ENCODE assay signal across 9 cellular contexts in genomic region chr9:137280478-137281344, GRCh38. TPM values are rescaled to one million over a fixed set of nuclear protein-coding genes. Genes with fewer than 3 reads are reported as not detected.
DNase-seq lines count a peak whose midpoint lies in the region; ATAC-seq and TF ChIP-seq lines count a peak whose summit lies in the region.
"Had no signal": no experiment of that assay in that cellular context is flagged by ENCODE, and none has a peak within 500 bp of the region (broad histone marks: within the 10 kb centered on the region; RNA-seq: fewer than 3 reads in every experiment).

No MANE protein-coding gene starts in this region.

- DNase-seq in Right ventricle myocardium inferior (ENCODE audit: missing footprints) (no peak), cardiac septum (ENCODE audit: low spot score) (no peak), colonic mucosa (peak; percentile 39), islet precursor cell (peak; percentile 75), upper lobe of right lung (peak; percentile 66), stomach (no peak)

- H3K9ac ChIP-seq in colonic mucosa (ENCODE audit: low read depth in 2 of 2, low read length in 2 of 2) = no peak overlapping the region

- no peaks in the 10 kb centered on the region for H3K36me3 ChIP-seq in colonic mucosa
- peaks cover 44% of the 10 kb centered on the region for H3K36me3 ChIP-seq in upper lobe of right lung
- H3K36me3 ChIP-seq in stomach = peaks cover 21 to 57% (median 39%) of the 10 kb centered on the region in 4 donors

- WGBS in stomach, 5 donors = 40 to 81% (median 51%) methylated on average over 33 to 85 of the region's 85 CpGs

- no peak for TF ChIP-seq POLR2A in stomach (IDR thresholded peaks at IDR 0.05)

- H3K27ac ChIP-seq in colonic mucosa (no peak overlapping the region), upper lobe of right lung (no peak overlapping the region), stomach (peak overlapping the region in 1 of 5 donors; percentile 0)

- peak; percentile 14 for ATAC-seq in Right ventricle myocardium inferior
- no peak for ATAC-seq in upper lobe of right lung
- no peak for ATAC-seq in HG03469 (IDR thresholded peaks at IDR 0.05; ENCODE audit: unreplicated experiment)
- no peak for ATAC-seq in esophagus mucosa

- H3K27me3 ChIP-seq in colonic mucosa (no peaks in the 10 kb centered on the region), upper lobe of right lung (no peaks in the 10 kb centered on the region), stomach (peaks cover 0 to 58% (median 0%) of the 10 kb centered on the region in 3 donors)

- no peak for TF ChIP-seq EP300 in stomach (IDR thresholded peaks at IDR 0.05)

- H3K4me1 ChIP-seq in colonic mucosa (peaks cover 15% of the 10 kb centered on the region), upper lobe of right lung (peaks cover 18% of the 10 kb centered on the region), stomach (peaks cover 47 to 66% (median 55%) of the 10 kb centered on the region in 4 donors)

- intact Hi-C loops in Right ventricle myocardium inferior (cut with DNase I) (no loop called here), cardiac septum (cut with DNase I) (loop anchor here (5.0 kb wide), 1 partner anchor 167 kb away; no protein-coding TSS in a partner anchor), colonic mucosa (cut with DNase I) (no loop called here), upper lobe of right lung (cut with DNase I) (loop anchor here (10.0 kb wide), 1 partner anchor 244 kb away; no protein-coding TSS in a partner anchor), stomach (cut with DNase I; ENCODE audit: low total_unique reads) (no loop called here)

- TF ChIP-seq CTCF in colonic mucosa (IDR thresholded peaks at IDR 0.05) (peak; percentile 16), upper lobe of right lung (IDR thresholded peaks at IDR 0.05) (no peak), stomach (IDR thresholded peaks at IDR 0.05) (peak in 1 of 7 experiments; percentile 21)

- H3K9me3 ChIP-seq in colonic mucosa (no peaks in the 10 kb centered on the region), upper lobe of right lung (no peaks in the 10 kb centered on the region), stomach (no peaks in the 10 kb centered on the region)

- H3K4me3 ChIP-seq in colonic mucosa (no peak overlapping the region), upper lobe of right lung (no peak overlapping the region), stomach (peak overlapping the region in 2 of 4 donors; percentile 18 to 31)

RNA-seq across cellular contexts. Expression of gene TOR4A, which starts 3.2 kb away (rescaled TPM):
- total RNA-seq in Right ventricle myocardium inferior (16.5 TPM), cardiac septum (13.9 TPM), colonic mucosa (10 to 100 TPM; 57.1 to 63.9 TPM), upper lobe of right lung (27.4 TPM), esophagus mucosa (15.4 TPM), stomach (100 to 1,000 TPM in 1 of 5 donors, 10 to 100 TPM in 3, 1 to 10 TPM in 1; 9.9 to 180 (median 29.9) TPM)
- polyA plus RNA-seq in stomach = 1 to 10 TPM; 5.9 to 8.9 (median 6.0) TPM

RNA-seq across cellular contexts. Expression of gene NRARP, which starts 21.4 kb away (rescaled TPM):
- total RNA-seq in Right ventricle myocardium inferior (4.7 TPM), cardiac septum (11.7 TPM), colonic mucosa (100 to 1,000 TPM; 120 to 178 TPM), upper lobe of right lung (21.5 TPM), esophagus mucosa (20.4 TPM), stomach (100 to 1,000 TPM in 1 of 5 donors, 10 to 100 TPM in 2, 1 to 10 TPM in 2; 1.2 to 323 (median 14.6) TPM)
- 1 to 10 TPM; 1.5 to 2.7 (median 2.0) TPM for polyA plus RNA-seq in stomach

RNA-seq across cellular contexts. Expression of gene NELFB, which starts 25.6 kb away (rescaled TPM):
- total RNA-seq in Right ventricle myocardium inferior = 37.9 TPM
- 37.2 TPM for total RNA-seq in cardiac septum
- total RNA-seq in colonic mucosa = 10 to 100 TPM; 62.1 to 87.1 TPM
- total RNA-seq in upper lobe of right lung = 47.2 TPM
- 36.7 TPM for total RNA-seq in esophagus mucosa
- total RNA-seq in stomach = 100 to 1,000 TPM in 1 of 5 donors, 10 to 100 TPM in 4; 11.2 to 134 (median 44.9) TPM
- polyA plus RNA-seq in stomach = 10 to 100 TPM; 29.0 to 38.0 (median 34.2) TPM

RNA-seq across cellular contexts. Expression of gene STPG3, which starts 29.6 kb away (rescaled TPM):
- total RNA-seq in Right ventricle myocardium inferior = 1.4 TPM
- not detected for total RNA-seq in cardiac septum
- not detected for total RNA-seq in colonic mucosa
- not detected for total RNA-seq in upper lobe of right lung
- not detected for total RNA-seq in esophagus mucosa
- total RNA-seq in stomach = not detected
- not detected for polyA plus RNA-seq in stomach
- total RNA-seq: mononuclear cell had no signal

RNA-seq across cellular contexts. Expression of gene TUBB4B, which starts 39.6 kb away (rescaled TPM):
- 620 TPM for total RNA-seq in Right ventricle myocardium inferior
- total RNA-seq in cardiac septum = 304 TPM
- 100 to 1,000 TPM; 303 to 779 TPM for total RNA-seq in colonic mucosa
- 191 TPM for total RNA-seq in upper lobe of right lung
- total RNA-seq in esophagus mucosa = 321 TPM
- 100 to 1,000 TPM in 4 of 5 donors, 10 to 100 TPM in 1; 69.4 to 170 (median 115) TPM for total RNA-seq in stomach
- 100 to 1,000 TPM; 188 to 292 (median 215) TPM for polyA plus RNA-seq in stomach

Comparison
In these comparisons a context has a peak if more than half of its experiments do, and no peak if none do; other contexts are left out.
1. intact Hi-C loops: an anchor here in cardiac septum (5.0 kb wide) and upper lobe of right lung (10.0 kb wide); none called in Right ventricle myocardium inferior, colonic mucosa and stomach.
2. DNase-seq: peak in colonic mucosa (single experiment), islet precursor cell (single experiment) and upper lobe of right lung (single experiment); none in Right ventricle myocardium inferior (single experiment), cardiac septum (single experiment) and stomach (single experiment).